Comparison of ENCODE assay signal across 1 cellular context in the genomic region with DNA sequence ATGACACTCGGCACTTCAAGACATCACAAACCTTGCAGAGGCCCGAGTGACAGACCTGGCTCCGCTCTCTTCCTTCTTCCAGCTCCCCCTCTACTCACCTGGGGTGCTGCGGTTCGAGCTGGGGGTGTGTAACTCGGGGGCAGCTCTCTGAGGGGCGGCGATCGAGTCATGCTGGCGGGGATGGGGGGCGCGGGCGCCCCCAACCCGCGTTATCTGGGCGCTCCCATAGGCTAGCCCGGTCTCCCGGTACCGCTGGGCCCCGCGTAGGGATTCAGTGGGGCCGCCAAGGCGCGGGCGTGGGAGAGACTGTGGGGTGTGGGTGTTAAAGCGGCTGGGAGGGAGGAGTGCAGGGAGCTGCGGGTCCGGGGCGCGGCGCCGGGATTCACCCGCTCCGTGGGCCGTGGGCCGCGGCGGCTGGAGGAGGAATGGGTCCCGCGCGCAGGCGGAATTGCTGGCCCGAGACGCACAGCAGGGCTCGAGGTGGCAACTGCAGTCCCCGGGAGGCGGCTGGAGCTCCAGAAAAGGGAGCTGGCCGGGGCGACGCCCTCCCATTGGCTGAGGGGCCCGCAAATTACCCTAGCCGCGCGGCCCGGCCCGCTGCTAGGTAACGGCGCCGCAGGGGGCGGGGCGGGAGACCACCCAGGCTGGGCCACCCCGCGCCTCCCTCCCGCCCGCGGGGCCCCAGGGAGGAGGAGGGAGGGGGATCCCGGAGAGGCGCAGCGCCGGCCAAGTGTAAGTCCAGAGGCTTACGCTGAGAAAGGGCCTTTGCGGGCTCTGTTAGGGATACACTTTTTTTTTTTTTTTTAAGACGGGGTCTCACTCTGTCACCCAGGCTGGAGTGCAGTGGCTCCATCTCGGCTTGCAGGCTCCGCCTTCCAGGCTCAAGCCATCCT.
TF ChIP-seq lines count a peak whose summit lies in the region.

A gene with protein sequence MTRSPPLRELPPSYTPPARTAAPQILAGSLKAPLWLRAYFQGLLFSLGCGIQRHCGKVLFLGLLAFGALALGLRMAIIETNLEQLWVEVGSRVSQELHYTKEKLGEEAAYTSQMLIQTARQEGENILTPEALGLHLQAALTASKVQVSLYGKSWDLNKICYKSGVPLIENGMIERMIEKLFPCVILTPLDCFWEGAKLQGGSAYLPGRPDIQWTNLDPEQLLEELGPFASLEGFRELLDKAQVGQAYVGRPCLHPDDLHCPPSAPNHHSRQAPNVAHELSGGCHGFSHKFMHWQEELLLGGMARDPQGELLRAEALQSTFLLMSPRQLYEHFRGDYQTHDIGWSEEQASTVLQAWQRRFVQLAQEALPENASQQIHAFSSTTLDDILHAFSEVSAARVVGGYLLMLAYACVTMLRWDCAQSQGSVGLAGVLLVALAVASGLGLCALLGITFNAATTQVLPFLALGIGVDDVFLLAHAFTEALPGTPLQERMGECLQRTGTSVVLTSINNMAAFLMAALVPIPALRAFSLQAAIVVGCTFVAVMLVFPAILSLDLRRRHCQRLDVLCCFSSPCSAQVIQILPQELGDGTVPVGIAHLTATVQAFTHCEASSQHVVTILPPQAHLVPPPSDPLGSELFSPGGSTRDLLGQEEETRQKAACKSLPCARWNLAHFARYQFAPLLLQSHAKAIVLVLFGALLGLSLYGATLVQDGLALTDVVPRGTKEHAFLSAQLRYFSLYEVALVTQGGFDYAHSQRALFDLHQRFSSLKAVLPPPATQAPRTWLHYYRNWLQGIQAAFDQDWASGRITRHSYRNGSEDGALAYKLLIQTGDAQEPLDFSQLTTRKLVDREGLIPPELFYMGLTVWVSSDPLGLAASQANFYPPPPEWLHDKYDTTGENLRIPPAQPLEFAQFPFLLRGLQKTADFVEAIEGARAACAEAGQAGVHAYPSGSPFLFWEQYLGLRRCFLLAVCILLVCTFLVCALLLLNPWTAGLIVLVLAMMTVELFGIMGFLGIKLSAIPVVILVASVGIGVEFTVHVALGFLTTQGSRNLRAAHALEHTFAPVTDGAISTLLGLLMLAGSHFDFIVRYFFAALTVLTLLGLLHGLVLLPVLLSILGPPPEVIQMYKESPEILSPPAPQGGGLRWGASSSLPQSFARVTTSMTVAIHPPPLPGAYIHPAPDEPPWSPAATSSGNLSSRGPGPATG (minus strand): TSS at position 491 of the 893 bp plus-strand sequence. CDS start 321 bp downstream, at position 170.

TF ChIP-seq in GM12878, 131 proteins besides CTCF, POLR2A, EP300 and RAD21 (continued from another document):
- TF ChIP-seq, protein P1, sequence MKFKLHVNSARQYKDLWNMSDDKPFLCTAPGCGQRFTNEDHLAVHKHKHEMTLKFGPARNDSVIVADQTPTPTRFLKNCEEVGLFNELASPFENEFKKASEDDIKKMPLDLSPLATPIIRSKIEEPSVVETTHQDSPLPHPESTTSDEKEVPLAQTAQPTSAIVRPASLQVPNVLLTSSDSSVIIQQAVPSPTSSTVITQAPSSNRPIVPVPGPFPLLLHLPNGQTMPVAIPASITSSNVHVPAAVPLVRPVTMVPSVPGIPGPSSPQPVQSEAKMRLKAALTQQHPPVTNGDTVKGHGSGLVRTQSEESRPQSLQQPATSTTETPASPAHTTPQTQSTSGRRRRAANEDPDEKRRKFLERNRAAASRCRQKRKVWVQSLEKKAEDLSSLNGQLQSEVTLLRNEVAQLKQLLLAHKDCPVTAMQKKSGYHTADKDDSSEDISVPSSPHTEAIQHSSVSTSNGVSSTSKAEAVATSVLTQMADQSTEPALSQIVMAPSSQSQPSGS (IDR thresholded peaks at IDR 0.05; ENCODE audit: low read length), result no peak
- TF ChIP-seq EGR1 (IDR thresholded peaks at IDR 0.05; ENCODE audit: borderline replicate concordance in 1 of 2, low read depth in 2 of 2, low read length in 2 of 2), result peak in 1 of 2 experiments; percentile 14; a peak in 1 of 3 replicates
